In the genomic region with DNA sequence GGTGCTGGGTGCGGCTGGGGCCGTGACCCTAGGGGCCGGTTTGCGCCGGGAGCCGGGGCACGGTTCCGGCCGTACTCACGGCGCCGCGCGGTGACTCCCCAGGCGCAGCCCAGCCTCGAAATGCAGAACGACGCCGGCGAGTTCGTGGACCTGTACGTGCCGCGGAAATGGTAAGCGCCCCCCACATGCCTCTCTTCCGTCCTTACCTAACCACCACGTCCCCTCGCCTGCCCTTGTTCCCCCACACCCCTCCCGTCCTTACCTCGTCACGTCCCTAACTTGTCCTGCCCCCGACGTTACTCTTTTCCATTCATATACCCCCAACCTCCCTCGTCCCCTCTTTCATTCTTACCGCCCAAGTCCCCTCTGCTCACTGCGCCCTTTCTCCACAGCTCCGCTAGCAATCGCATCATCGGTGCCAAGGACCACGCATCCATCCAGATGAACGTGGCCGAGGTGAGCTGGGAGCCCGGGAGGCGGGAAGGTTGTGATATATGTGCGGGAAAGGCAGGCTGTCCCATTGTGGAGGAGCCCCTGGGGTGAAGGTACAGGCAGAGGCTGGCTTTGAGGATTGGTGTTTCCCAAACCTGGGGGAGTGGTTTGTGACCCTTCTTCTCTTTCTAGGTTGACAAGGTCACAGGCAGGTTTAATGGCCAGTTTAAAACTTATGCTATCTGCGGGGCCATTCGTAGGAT, we compare ENCODE assay signal across 8 cellular contexts. TPM values are rescaled to one million over a fixed set of nuclear protein-coding genes. Genes with fewer than 3 reads are reported as not detected.
DNase-seq lines count a peak whose midpoint lies in the region; ATAC-seq and TF ChIP-seq lines count a peak whose summit lies in the region.

No MANE protein-coding gene starts in this region.

- H3K9me3 ChIP-seq in body of pancreas (no peaks in the 10 kb centered on the region), mucosa of descending colon (no peaks in the 10 kb centered on the region)

- H3K4me3 ChIP-seq in body of pancreas (peak overlapping the region; percentile 84 to 89), mucosa of descending colon (peak overlapping the region; percentile 98)

- DNase-seq in body of pancreas (no peak), mucosa of descending colon (peak in 1 of 3 donors; percentile 32), islet precursor cell (no peak), SIG-M5 (lab: John Stamatoyannopoulos, UW) (no peak), NCI-H1417 treated with DMSO at 0.1 percent for 48 hours (lab: John Stamatoyannopoulos, UW) (no peak)

- no peak for TF ChIP-seq POLR2A in body of pancreas (IDR thresholded peaks at IDR 0.05)

- H3K27ac ChIP-seq in 22Rv1 (peak overlapping the region; percentile 78), body of pancreas (peak overlapping the region; percentile 88 to 97 (median 90))

- WGBS in body of pancreas, 2 donors: 1% methylated on average over 31 to 47 of the region's 47 CpGs

- H3K4me1 ChIP-seq in body of pancreas: peaks cover 27% of the 10 kb centered on the region
- peaks cover 25% of the 10 kb centered on the region for H3K4me1 ChIP-seq in mucosa of descending colon (ENCODE audit: low read depth)

- ATAC-seq in HG03108 (IDR thresholded peaks at IDR 0.05; ENCODE audit: unreplicated experiment) (peak; percentile 4), body of pancreas (no peak), mucosa of descending colon (no peak)
- no peak for ATAC-seq in activated CD4-positive, CD25-positive, alpha-beta regulatory T cell treated with anti-CD3 and anti-CD28 coated beads, Interleukin-2, amount 50 U/mL, for 24 hours

- H3K27me3 ChIP-seq in body of pancreas: no peaks in the 10 kb centered on the region

- TF ChIP-seq CTCF in 22Rv1 (IDR thresholded peaks at IDR 0.05): no peak
- no peak for TF ChIP-seq CTCF in body of pancreas (IDR thresholded peaks at IDR 0.05)
- TF ChIP-seq CTCF in mucosa of descending colon (IDR thresholded peaks at IDR 0.05): no peak

- H3K36me3 ChIP-seq in body of pancreas (replicated peaks in 1 of 2; ENCODE audit: insufficient read depth in 1 of 2, low read depth in 2 of 2) (peaks cover 0 to 8% of the 10 kb centered on the region in 2 donors), mucosa of descending colon (ENCODE audit: low read depth) (no peaks in the 10 kb centered on the region)

- intact Hi-C loops in body of pancreas (cut with DNase I) (no loop called here), mucosa of descending colon (cut with DNase I, micrococcal nuclease) (loop anchor here (5.0 kb wide), 1 partner anchor 85 kb away; a partner anchor contains a TSS)

RNA-seq across cellular contexts. Expression of a gene that starts 0.5 kb away (rescaled TPM):
- total RNA-seq in body of pancreas: 100 to 1,000 TPM; 654 to 656 TPM
- total RNA-seq in mucosa of descending colon: 1,000 to 10,000 TPM; 1,171 to 1,284 (median 1,191) TPM

RNA-seq across cellular contexts. Expression of a gene that starts 19.7 kb away (rescaled TPM):
- total RNA-seq in body of pancreas (1 to 10 TPM; 1.6 to 2.6 TPM), mucosa of descending colon (1 to 10 TPM; 5.4 to 9.3 (median 6.6) TPM)

RNA-seq across cellular contexts. Expression of a gene that starts 20.3 kb away (rescaled TPM):
- 100 to 1,000 TPM; 115 to 185 TPM for total RNA-seq in body of pancreas
- 100 to 1,000 TPM in 1 of 3 donors, 10 to 100 TPM in 2; 21.8 to 335 (median 40.7) TPM for total RNA-seq in mucosa of descending colon

RNA-seq across cellular contexts. Expression of a gene that starts 40.0 kb away (rescaled TPM):
- total RNA-seq in body of pancreas (1 to 10 TPM; 2.3 TPM), mucosa of descending colon (1 to 10 TPM; 2.3 to 7.0 (median 5.1) TPM)
